In genomic region chr7:40267583-40267982, GRCh38 we compare ENCODE assay signal across 24 cellular contexts.
DNase-seq lines count a peak whose midpoint lies in the region; ATAC-seq, FAIRE-seq and TF ChIP-seq lines count a peak whose summit lies in the region.
"Had no signal": no experiment of that assay in that cellular context is flagged by ENCODE, and none has a peak within 500 bp of the region (broad histone marks: within the 10 kb centered on the region; RNA-seq: fewer than 3 reads in every experiment).

No MANE protein-coding gene starts in this region.

- TF ChIP-seq EP300 in neural cell (conservative IDR thresholded peaks at IDR 0.05; ENCODE audit: poor library complexity, severe bottlenecking) = peak; percentile 90

- H3K9me3 ChIP-seq in endothelial cell of umbilical vein (replicated peaks; ENCODE audit: control insufficient read depth, insufficient read depth, low read length) (no peaks in the 10 kb centered on the region), neural cell (ENCODE audit: low read length) (no peaks in the 10 kb centered on the region)
- H3K9me3 ChIP-seq: A549; BE2C; BLaER1 treated with 17β-estradiol and CSF1 and Interleukin-3, amounts not matched to agents 10 nM and 100 nM; Caco-2; HAP-1 had no signal

- TF ChIP-seq RAD21 in neural cell (conservative IDR thresholded peaks at IDR 0.05) = no peak

- H3K4me2 ChIP-seq in endothelial cell of umbilical vein (ENCODE audit: insufficient read depth, low read length) (no peak overlapping the region), neural cell (ENCODE audit: low read length) (no peak overlapping the region)
- H3K4me2 ChIP-seq: A549 had no signal

- no peak overlapping the region for H3K4me3 ChIP-seq in endothelial cell of umbilical vein (replicated peaks in 1 of 3; ENCODE audit: insufficient read depth in 1 of 3, low read depth in 1 of 3, low read length in 3 of 3)
- no peak overlapping the region for H3K4me3 ChIP-seq in neural cell (ENCODE audit: low read length)
- H3K4me3 ChIP-seq: A549; BLaER1 treated with 17β-estradiol and CSF1 and Interleukin-3, amounts not matched to agents 10 nM and 100 nM; HAP-1 had no signal

- intact Hi-C loops in endothelial cell of umbilical vein (cut with micrococcal nuclease) = no loop called here

- H3K27me3 ChIP-seq in endothelial cell of umbilical vein (ENCODE audit: control insufficient read depth in 2 of 2, insufficient read depth in 2 of 2, low read length in 2 of 2) (no peaks in the 10 kb centered on the region), neural cell (ENCODE audit: insufficient read depth, low read depth, low read length) (no peaks in the 10 kb centered on the region)
- H3K27me3 ChIP-seq: BE2C; BLaER1 treated with 17β-estradiol and CSF1 and Interleukin-3, amounts not matched to agents 10 nM and 100 nM had no signal

- POLR2A ChIA-PET in endothelial cell of umbilical vein (lab: Charles Lee) = no interaction called here

- no TSS peak for BruUV-seq in endothelial cell of umbilical vein (replicated peaks; lab: Mats Ljungman, UMichigan)

- no peak for ATAC-seq in GM18517 (IDR thresholded peaks at IDR 0.05; ENCODE audit: unreplicated experiment)
- ATAC-seq: A549 had no signal

- FAIRE-seq in endothelial cell of umbilical vein (lab: Jason Lieb, UNC) = no peak
- FAIRE-seq: A549, G401.6, GM12892, GM19239, H54 had no signal

- CTCF ChIA-PET in endothelial cell of umbilical vein (lab: Charles Lee) = interaction anchor here (1.2 kb wide), 1 partner anchor 14 kb away, joined by 5 read pairs; no protein-coding TSS in a partner anchor

- TF ChIP-seq CTCF in endothelial cell of umbilical vein (IDR thresholded peaks at IDR 0.05; ENCODE audit: extremely low read depth in 1 of 2, insufficient read depth in 1 of 2, low read depth in 1 of 2, low read length in 2 of 2) (no peak), neural cell (IDR thresholded peaks at IDR 0.05; ENCODE audit: poor library complexity, severe bottlenecking) (no peak)

- DNase-seq in COLO829 (ENCODE audit: low spot score) = peak; percentile 29
- DNase-seq in endothelial cell of umbilical vein (ENCODE audit: low read depth, low spot score) = no peak
- DNase-seq in pons (ENCODE audit: low spot score) = peak; percentile 22
- DNase-seq in NOMO-1 treated with DMSO at 0.1 percent for 48 hours (lab: John Stamatoyannopoulos, UW; ENCODE audit: unreplicated experiment) = no peak
- DNase-seq in NCI-H82 (lab: John Stamatoyannopoulos, UW) = no peak
- DNase-seq: 8988T; ACHN; AML-193; BE2C; Caco-2; CD4-positive, alpha-beta memory T cell; DMS153; DND-41; GOT3; HFFc6 had no signal

- no peaks in the 10 kb centered on the region for H3K9me2 ChIP-seq in neural cell (ENCODE audit: insufficient read depth, low read length)

- no peaks in the 10 kb centered on the region for H3K4me1 ChIP-seq in endothelial cell of umbilical vein (ENCODE audit: control insufficient read depth, extremely low read depth, insufficient read depth, low read length)
- H3K4me1 ChIP-seq: A549, BE2C, Caco-2, HAP-1 had no signal

- H3K9ac ChIP-seq in endothelial cell of umbilical vein (replicated peaks; ENCODE audit: extremely low read depth, insufficient read depth, low read length) = no peak overlapping the region
- no peak overlapping the region for H3K9ac ChIP-seq in neural cell (ENCODE audit: low read length)
- H3K9ac ChIP-seq: BLaER1 treated with 17β-estradiol and CSF1 and Interleukin-3, amounts not matched to agents 10 nM and 100 nM had no signal

- no peaks in the 10 kb centered on the region for H3K9me1 ChIP-seq in endothelial cell of umbilical vein (replicated peaks; ENCODE audit: control insufficient read depth, extremely low read depth, insufficient read depth, low read length)

- H3K79me2 ChIP-seq in endothelial cell of umbilical vein (ENCODE audit: control insufficient read depth, insufficient read depth, low read length) = no peaks in the 10 kb centered on the region
- H3K79me2 ChIP-seq in neural cell (replicated peaks; ENCODE audit: insufficient read depth, low read length) = no peaks in the 10 kb centered on the region

- dilution Hi-C loops in endothelial cell of umbilical vein (cut with MboI; ENCODE audit: extremely low pct_ligation_motif_present, low sequenced_read_pairs) = no loop called here

- H2AFZ ChIP-seq in endothelial cell of umbilical vein (ENCODE audit: low read depth, low read length) (peak overlapping the region; percentile 15), neural cell (ENCODE audit: low read depth, low read length) (no peak overlapping the region)

- no peaks in the 10 kb centered on the region for H4K20me1 ChIP-seq in endothelial cell of umbilical vein (replicated peaks; ENCODE audit: control insufficient read depth, extremely low read depth, insufficient read depth, low read length)
- H4K20me1 ChIP-seq in neural cell (ENCODE audit: insufficient read depth) = no peaks in the 10 kb centered on the region
- H4K20me1 ChIP-seq: BLaER1 treated with 17β-estradiol and CSF1 and Interleukin-3, amounts not matched to agents 10 nM and 100 nM had no signal

- H3K36me3 ChIP-seq in endothelial cell of umbilical vein (ENCODE audit: control insufficient read depth in 2 of 2, extremely low read depth in 1 of 2, insufficient read depth in 2 of 2, low read length in 2 of 2) = no peaks in the 10 kb centered on the region
- H3K36me3 ChIP-seq in neural cell (ENCODE audit: insufficient read depth, low read length) = no peaks in the 10 kb centered on the region
- H3K36me3 ChIP-seq: BE2C; BLaER1 treated with 17β-estradiol and CSF1 and Interleukin-3, amounts not matched to agents 10 nM and 100 nM; HAP-1 had no signal

- H3K27ac ChIP-seq in endothelial cell of umbilical vein (ENCODE audit: insufficient read depth, low read depth, low read length) (no peak overlapping the region), neural cell (ENCODE audit: low read length) (no peak overlapping the region)
- H3K27ac ChIP-seq: A549 had no signal

- H3F3A ChIP-seq in neural cell (ENCODE audit: insufficient read depth, low read length, poor library complexity, severe bottlenecking) = no peaks in the 10 kb centered on the region

- no peak for TF ChIP-seq POLR2A in endothelial cell of umbilical vein (IDR thresholded peaks at IDR 0.05; ENCODE audit: low read depth, low read length)

TF ChIP-seq in endothelial cell of umbilical vein, 7 proteins besides CTCF, POLR2A, EP300 and RAD21:
- no peak for TF ChIP-seq MAX (IDR thresholded peaks at IDR 0.05; ENCODE audit: insufficient read depth, insufficient read length)
- TF ChIP-seq EZH2 (IDR thresholded peaks at IDR 0.05; ENCODE audit: borderline replicate concordance, low read depth, low read length, severe bottlenecking) = no peak
- no peak for TF ChIP-seq POLR2AphosphoS5 (IDR thresholded peaks at IDR 0.05; ENCODE audit: insufficient read depth, low read depth, low read length)
- TF ChIP-seq JUN (IDR thresholded peaks at IDR 0.05; ENCODE audit: borderline replicate concordance, insufficient read depth, insufficient read length, low read depth) = no peak
- TF ChIP-seq MYC (IDR thresholded peaks at IDR 0.05; ENCODE audit: low read depth, low read length) = no peak
- no peak for TF ChIP-seq FOS (IDR thresholded peaks at IDR 0.05; ENCODE audit: borderline replicate concordance, insufficient read depth, low read length)
- TF ChIP-seq GATA2 (IDR thresholded peaks at IDR 0.05; ENCODE audit: insufficient read depth, insufficient read length, low read depth, low read length) = no peak
TF ChIP-seq in endothelial cell of umbilical vein: peak in this region for 0.

TF ChIP-seq in neural cell, 6 proteins besides CTCF, POLR2A, EP300 and RAD21:
- TF ChIP-seq MXI1 (conservative IDR thresholded peaks at IDR 0.05; ENCODE audit: poor library complexity, severe bottlenecking) (no peak), REST (IDR thresholded peaks at IDR 0.05; ENCODE audit: borderline replicate concordance) (peak; percentile 63), POLR2AphosphoS5 (IDR thresholded peaks at IDR 0.05) (peak; percentile 37), EZH2 (IDR thresholded peaks at IDR 0.05; ENCODE audit: borderline replicate concordance, insufficient read depth, low read length, poor library complexity, severe bottlenecking) (no peak), SMC3 (conservative IDR thresholded peaks at IDR 0.05; ENCODE audit: poor library complexity) (no peak), TAF1 (IDR thresholded peaks at IDR 0.05; ENCODE audit: low read depth) (no peak)

Comparison
In these comparisons a context has a peak if more than half of its experiments do, and no peak if none do; other contexts are left out.
1. DNase-seq: peak in COLO829 (single experiment) and pons (single experiment); none in endothelial cell of umbilical vein (single experiment), NOMO-1 treated with DMSO at 0.1 percent for 48 hours (single experiment) and NCI-H82 (single experiment).